26 cellular contexts compared by ENCODE assay signal in genomic region chr3:146912233-146913015, GRCh38.
DNase-seq lines count a peak whose midpoint lies in the region; TF ChIP-seq lines count a peak whose summit lies in the region.
"Had no signal": no experiment of that assay in that cellular context is flagged by ENCODE, and none has a peak within 500 bp of the region (broad histone marks: within the 10 kb centered on the region; RNA-seq: fewer than 3 reads in every experiment).

No MANE protein-coding gene starts in this region.

- H3K4me3 Mint-ChIP-seq in brain: peak overlapping the region in 3 of 5 experiments; percentile 8 to 20 (median 9)
- H3K4me3 Mint-ChIP-seq: B cell; CD8-positive, alpha-beta T cell; T-cell had no signal

- no peak for TF ChIP-seq CTCF in brain (conservative IDR thresholded peaks at IDR 0.05)

- H3K4me1 Mint-ChIP-seq in brain: peaks cover 8% of the 10 kb centered on the region
- H3K4me1 Mint-ChIP-seq: B cell, T-cell had no signal

- H3K27me3 Mint-ChIP-seq in brain: no peaks in the 10 kb centered on the region
- H3K27me3 Mint-ChIP-seq: B cell, progenitor cell of endocrine pancreas, T-cell had no signal

- peak overlapping the region in 3 of 5 experiments; percentile 20 to 68 (median 68) for H3K27ac Mint-ChIP-seq in brain
- H3K27ac Mint-ChIP-seq: B cell; CD8-positive, alpha-beta T cell; progenitor cell of endocrine pancreas; T-cell had no signal

- no peaks in the 10 kb centered on the region for H3K36me3 Mint-ChIP-seq in brain
- H3K36me3 Mint-ChIP-seq: CD8-positive, alpha-beta T cell; T-cell had no signal

- H3K9me3 Mint-ChIP-seq in brain: no peaks in the 10 kb centered on the region

- DNase-seq in AG08395 (ENCODE audit: low spot score): peak; percentile 3
- DNase-seq in HT1080 (ENCODE audit: low read depth): peak; percentile 35
- DNase-seq in foreskin melanocyte: peak; percentile 96
- DNase-seq in SIG-M5 (lab: John Stamatoyannopoulos, UW): no peak
- no peak for DNase-seq in germinal center (ENCODE audit: low spot score)
- no peak for DNase-seq in activated gamma-delta T cell (lab: John Stamatoyannopoulos, UW)
- DNase-seq in cerebellar cortex (ENCODE audit: low spot score): no peak
- DNase-seq: activated CD4-positive, alpha-beta T cell treated with anti-CD3 and anti-CD28 coated beads, Interleukin-2, amount 50 U/mL, for 48 hours; activated T-cell treated with anti-CD3 and anti-CD28 coated beads, Interleukin-2, amount 50 U/mL, for 48 hours; body of pancreas; CD8-positive, alpha-beta T cell; cerebellar nuclear complex; HCEC 1CT; Kasumi-1; left lung; mesendoderm; NCI-H1436 treated with DMSO at 0.1 percent for 48 hours; NCI-H2107; NCI-H446 treated with DMSO at 0.1 percent for 48 hours; OCI-M1; stimulated activated CD4-positive, alpha-beta T cell treated with anti-CD3 and anti-CD28 coated beads, Interleukin-4, amount 100 ng/mL, for 24 hours; T-cell; tibial artery had no signal

Comparison
In these comparisons a context has a peak if more than half of its experiments do, and no peak if none do; other contexts are left out.
1. DNase-seq: peak in AG08395 (single experiment), HT1080 (single experiment) and foreskin melanocyte (single experiment); none in SIG-M5 (single experiment), germinal center (single experiment), activated gamma-delta T cell (single experiment) and cerebellar cortex (single experiment).